14 cellular contexts compared by ENCODE assay signal in genomic region chr19:29191005-29191404, GRCh38.
"Had no signal": no experiment of that assay in that cellular context is flagged by ENCODE, and none has a peak within 500 bp of the region (broad histone marks: within the 10 kb centered on the region; RNA-seq: fewer than 3 reads in every experiment).

No MANE protein-coding gene starts in this region.

- H3K36me3 Mint-ChIP-seq: naive thymus-derived CD8-positive, alpha-beta T cell had no signal

- H3K9me3 ChIP-seq: colonic mucosa, heart left ventricle, mucosa of descending colon, neutrophil, stomach, thoracic aorta, transverse colon had no signal

- H3K9me3 Mint-ChIP-seq: naive thymus-derived CD8-positive, alpha-beta T cell had no signal

- H3K27ac ChIP-seq: colonic mucosa, heart left ventricle, neutrophil, stomach, thoracic aorta, transverse colon had no signal

- H3K27ac Mint-ChIP-seq: naive thymus-derived CD8-positive, alpha-beta T cell had no signal

- DNase-seq: colonic mucosa; dermis blood vessel endothelial cell; heart left ventricle; hippocampal formation; kidney glomerular epithelial cell; mucosa of descending colon; naive thymus-derived CD8-positive, alpha-beta T cell; stimulated activated CD4-positive, alpha-beta T cell treated with anti-CD3 and anti-CD28 coated beads, Interleukin-12 subunit alpha, Interleukin-12 subunit beta, amount 100 ng/mL, for 4 hours; stimulated activated naive CD4-positive, alpha-beta T cell; stomach; substantia nigra; transverse colon had no signal

- H3K4me3 Mint-ChIP-seq: naive thymus-derived CD8-positive, alpha-beta T cell had no signal

- H3K4me3 ChIP-seq: colonic mucosa, heart left ventricle, mucosa of descending colon, stomach, thoracic aorta, transverse colon had no signal

- H3K27me3 ChIP-seq: colonic mucosa, neutrophil, transverse colon had no signal

- H3K36me3 ChIP-seq: colonic mucosa, heart left ventricle, neutrophil, stomach, thoracic aorta, transverse colon had no signal

- H3K4me1 ChIP-seq: colonic mucosa, heart left ventricle, stomach had no signal
